25 cellular contexts compared by ENCODE assay signal in genomic region chr11:84227970-84228369, GRCh38.
"Had no signal": no experiment of that assay in that cellular context is flagged by ENCODE, and none has a peak within 500 bp of the region (broad histone marks: within the 10 kb centered on the region; RNA-seq: fewer than 3 reads in every experiment).

No MANE protein-coding gene starts in this region.

- H3K27ac Mint-ChIP-seq: activated CD8-positive, alpha-beta T cell treated with anti-CD3 and anti-CD28 coated beads, Interleukin-2, amount 10 ng/mL, durations not matched to agents 7 days and 5 days; activated naive CD4-positive, alpha-beta T cell treated with anti-CD3 and anti-CD28 coated beads, Interleukin-2, amount 50 U/mL, for 24 hours; activated T-cell treated with anti-CD3 and anti-CD28 coated beads, Interleukin-2, amount 50 U/mL, for 24 hours; activated T-helper 1 cell treated with anti-CD3 and anti-CD28 coated beads, Interleukin-12 subunit alpha, Interleukin-12 subunit beta, Interleukin-2, Interleukin-4 antibody, amounts not matched to agents 30 ng/mL and 10 ng/mL and 1 ng/mL, durations not matched to agents 14 hours and 24 hours and 36 hours; T-helper 17 cell; WTC11 had no signal

- H3K4me1 ChIP-seq: SJSA1 had no signal

- DNase-seq: activated CD4-positive, alpha-beta T cell treated with anti-CD3 and anti-CD28 coated beads for 48 hours; activated CD4-positive, alpha-beta T cell treated with anti-CD3 and anti-CD28 coated beads, Interleukin-2, amount 50 U/mL, for 4 hours; activated CD4-positive, CD25-positive, alpha-beta regulatory T cell treated with anti-CD3 and anti-CD28 coated beads, Interleukin-2, amount 50 U/mL, for 72 hours; activated CD8-positive, alpha-beta memory T cell treated with anti-CD3 and anti-CD28 coated beads, Interleukin-2, amount 50 U/mL, for 48 hours; activated CD8-positive, alpha-beta T cell treated with anti-CD3 and anti-CD28 coated beads, Interleukin-2, amount 10 ng/mL, durations not matched to agents 7 days and 5 days; activated effector memory CD4-positive, alpha-beta T cell treated with Interleukin-2 at 50 U/mL for 16 hours; activated naive CD4-positive, alpha-beta T cell; activated T-cell treated with anti-CD3 and anti-CD28 coated beads, Interleukin-2, amount 50 U/mL, for 24 hours; cerebellar nuclear complex; KG1; NCI-H1092; NCI-H1417; NCI-H1930; NCI-H2171; NCI-H226; NCI-H510A treated with DMSO at 0.1 percent for 48 hours; NCI-H69; PC-3; SHP77; T-helper 17 cell; T-helper 9 cell had no signal

- ATAC-seq: activated CD8-positive, alpha-beta T cell treated with anti-CD3 and anti-CD28 coated beads, Interleukin-2, amount 10 ng/mL, durations not matched to agents 7 days and 5 days; PC-3; T-helper 17 cell; WTC11 had no signal

- H3K4me3 Mint-ChIP-seq: activated CD8-positive, alpha-beta T cell treated with anti-CD3 and anti-CD28 coated beads, Interleukin-2, amount 10 ng/mL, durations not matched to agents 7 days and 5 days; activated naive CD4-positive, alpha-beta T cell treated with anti-CD3 and anti-CD28 coated beads, Interleukin-2, amount 50 U/mL, for 24 hours; activated T-cell treated with anti-CD3 and anti-CD28 coated beads, Interleukin-2, amount 50 U/mL, for 24 hours; activated T-helper 1 cell treated with anti-CD3 and anti-CD28 coated beads, Interleukin-12 subunit alpha, Interleukin-12 subunit beta, Interleukin-2, Interleukin-4 antibody, amounts not matched to agents 30 ng/mL and 10 ng/mL and 1 ng/mL, durations not matched to agents 14 hours and 24 hours and 36 hours; T-helper 17 cell; WTC11 had no signal

- H3K27ac ChIP-seq: SJSA1 had no signal

- H3K9me3 Mint-ChIP-seq: activated naive CD4-positive, alpha-beta T cell treated with anti-CD3 and anti-CD28 coated beads, Interleukin-2, amount 50 U/mL, for 24 hours had no signal

- H3K4me1 Mint-ChIP-seq: activated naive CD4-positive, alpha-beta T cell treated with anti-CD3 and anti-CD28 coated beads, Interleukin-2, amount 50 U/mL, for 24 hours; T-helper 17 cell; WTC11 had no signal

- H3K9me3 ChIP-seq: SJSA1 had no signal

- H3K36me3 Mint-ChIP-seq: activated naive CD4-positive, alpha-beta T cell treated with anti-CD3 and anti-CD28 coated beads, Interleukin-2, amount 50 U/mL, for 24 hours; WTC11 had no signal

- H3K36me3 ChIP-seq: SJSA1 had no signal

- H3K4me3 ChIP-seq: SJSA1 had no signal

- H3K27me3 Mint-ChIP-seq: activated naive CD4-positive, alpha-beta T cell treated with anti-CD3 and anti-CD28 coated beads, Interleukin-2, amount 50 U/mL, for 24 hours; activated T-cell treated with anti-CD3 and anti-CD28 coated beads, Interleukin-2, amount 50 U/mL, for 24 hours; T-helper 17 cell had no signal

- H3K27me3 ChIP-seq: SJSA1 had no signal
